Comparison of ENCODE assay signal across 15 cellular contexts in genomic region chr1:60878323-60878722, GRCh38.
DNase-seq lines count a peak whose midpoint lies in the region; ATAC-seq and TF ChIP-seq lines count a peak whose summit lies in the region.
"Had no signal": no experiment of that assay in that cellular context is flagged by ENCODE, and none has a peak within 500 bp of the region (broad histone marks: within the 10 kb centered on the region; RNA-seq: fewer than 3 reads in every experiment).

No MANE protein-coding gene starts in this region.

- no peaks in the 10 kb centered on the region for H3K36me3 ChIP-seq in RWPE2 (ENCODE audit: low read depth)
- H3K36me3 ChIP-seq: BLaER1 treated with 17β-estradiol and CSF1 and Interleukin-3, amounts not matched to agents 10 nM and 100 nM; HAP-1 had no signal

- no peaks in the 10 kb centered on the region for H3K4me1 ChIP-seq in RWPE2 (ENCODE audit: insufficient read depth, poor library complexity, severe bottlenecking)
- H3K4me1 ChIP-seq: HAP-1 had no signal

- peak; percentile 71 for ATAC-seq in RWPE2 (ENCODE audit: low read depth)
- ATAC-seq: HepG2 had no signal

- no peaks in the 10 kb centered on the region for H3K9me3 ChIP-seq in RWPE2 (ENCODE audit: severe bottlenecking)
- H3K9me3 ChIP-seq: BLaER1 treated with 17β-estradiol and CSF1 and Interleukin-3, amounts not matched to agents 10 nM and 100 nM; HAP-1 had no signal

- H3K27ac ChIP-seq in RWPE2 (ENCODE audit: poor library complexity, severe bottlenecking) (no peak overlapping the region), epithelial cell of prostate (peak overlapping the region; percentile 35)
- H3K27ac ChIP-seq: BLaER1 treated with 17β-estradiol and CSF1 and Interleukin-3, amounts not matched to agents 10 nM and 100 nM had no signal

- H3K27me3 ChIP-seq in RWPE2 (ENCODE audit: insufficient read depth, poor library complexity, severe bottlenecking), result peaks cover 6% of the 10 kb centered on the region
- H3K27me3 ChIP-seq: BLaER1 treated with 17β-estradiol and CSF1 and Interleukin-3, amounts not matched to agents 10 nM and 100 nM had no signal

- TF ChIP-seq CTCF in RWPE2 (IDR thresholded peaks at IDR 0.05; ENCODE audit: poor library complexity, severe bottlenecking), result no peak

- DNase-seq in HPDE6-E6E7 (ENCODE audit: extremely low spot score) (peak; percentile 36), RWPE2 (ENCODE audit: low spot score) (no peak), epithelial cell of prostate (ENCODE audit: low read depth, low spot score) (peak; percentile 73), kidney tubule cell (ENCODE audit: low spot score) (peak; percentile 25), DMS 273 treated with DMSO at 0.1 percent for 48 hours (lab: John Stamatoyannopoulos, UW) (no peak), C1 segment of cervical spinal cord (lab: John Stamatoyannopoulos, UW) (no peak), RPMI8226 (no peak)
- no peak for DNase-seq in activated T-cell treated with anti-CD3 and anti-CD28 coated beads, Interleukin-2, amount 50 U/mL, for 1 hour
- DNase-seq: ACHN; CD4-positive, alpha-beta T cell; DND-41; GDM1 had no signal

- no peak overlapping the region for H3K4me3 ChIP-seq in RWPE2 (ENCODE audit: severe bottlenecking)
- H3K4me3 ChIP-seq: BLaER1 treated with 17β-estradiol and CSF1 and Interleukin-3, amounts not matched to agents 10 nM and 100 nM; HAP-1 had no signal

Comparison
In these comparisons a context has a peak if more than half of its experiments do, and no peak if none do; other contexts are left out.
1. DNase-seq: peak in HPDE6-E6E7 (single experiment), epithelial cell of prostate (single experiment) and kidney tubule cell (single experiment); none in RWPE2 (single experiment), DMS 273 treated with DMSO at 0.1 percent for 48 hours (single experiment), C1 segment of cervical spinal cord (0 of 14), RPMI8226 (single experiment) and activated T-cell treated with anti-CD3 and anti-CD28 coated beads, Interleukin-2, amount 50 U/mL, for 1 hour (single experiment).